ENCODE assay signal across 11 cellular contexts in the genomic region with DNA sequence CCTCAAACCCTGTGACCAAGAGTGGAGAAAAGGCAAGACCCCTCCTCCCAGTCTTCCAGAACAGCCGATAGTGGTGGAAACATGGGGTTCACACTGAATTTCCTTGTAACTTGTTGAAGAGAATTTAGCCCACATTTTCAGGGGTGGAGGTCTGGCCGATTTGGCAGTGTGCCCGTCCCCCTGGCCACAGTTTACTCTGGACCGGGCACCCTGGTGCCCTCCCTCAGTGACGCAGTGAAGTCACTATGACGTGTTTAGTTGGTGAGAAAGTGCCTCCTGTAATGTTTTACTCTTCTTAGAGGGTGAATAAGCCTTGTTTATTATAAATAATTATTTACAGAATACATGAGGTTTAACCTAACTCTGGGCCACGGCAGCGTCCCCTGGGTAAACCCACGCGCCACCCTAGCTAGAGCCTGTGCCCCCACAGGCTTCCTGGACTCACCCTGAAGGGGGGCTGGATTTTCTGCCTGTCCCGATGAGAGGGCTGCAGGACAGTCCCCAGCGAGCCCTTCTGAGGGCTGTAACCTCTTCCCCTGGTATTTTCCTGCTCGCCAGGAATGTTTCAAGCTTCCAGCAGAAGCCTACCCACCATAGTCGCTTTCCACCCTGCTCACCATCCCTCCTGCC.
DNase-seq lines count a peak whose midpoint lies in the region; ATAC-seq and TF ChIP-seq lines count a peak whose summit lies in the region.
"Had no signal": no experiment of that assay in that cellular context is flagged by ENCODE, and none has a peak within 500 bp of the region (broad histone marks: within the 10 kb centered on the region; RNA-seq: fewer than 3 reads in every experiment).

No MANE protein-coding gene starts in this region.

- H3K36me3 Mint-ChIP-seq in activated CD4-positive, alpha-beta T cell treated with anti-CD3 and anti-CD28 coated beads, Interleukin-2, amount 10 ng/mL, durations not matched to agents 24 days and 14 days (ENCODE audit: low read depth): peaks cover 60% of the 10 kb centered on the region
- H3K36me3 Mint-ChIP-seq in WTC11: no peaks in the 10 kb centered on the region
- peaks cover 7% of the 10 kb centered on the region in 3 donors for H3K36me3 Mint-ChIP-seq in immature natural killer cell
- H3K36me3 Mint-ChIP-seq in stimulated activated naive B cell treated with anti-CD40 and anti-IgM and Interleukin-4, amounts not matched to agents 10 μg/mL and 1 μg/mL and 100 μg/mL, for 72 hours: peaks cover 52 to 62% of the 10 kb centered on the region in 2 donors

- POLR2A ChIA-PET in WTC11 (lab: Charles Lee): no interaction called here

- intact Hi-C loops in activated CD4-positive, alpha-beta T cell treated with anti-CD3 and anti-CD28 coated beads, Interleukin-2, amount 10 ng/mL, durations not matched to agents 24 days and 14 days (cut with micrococcal nuclease): no loop called here

- peaks cover 63% of the 10 kb centered on the region for H3K4me1 Mint-ChIP-seq in activated CD4-positive, alpha-beta T cell treated with anti-CD3 and anti-CD28 coated beads, Interleukin-2, amount 10 ng/mL, durations not matched to agents 24 days and 14 days
- H3K4me1 Mint-ChIP-seq in WTC11: peaks cover 74% of the 10 kb centered on the region
- peaks cover 94 to 98% of the 10 kb centered on the region in 2 donors for H3K4me1 Mint-ChIP-seq in immature natural killer cell
- peaks cover 68 to 99% of the 10 kb centered on the region in 2 donors for H3K4me1 Mint-ChIP-seq in stimulated activated naive B cell treated with anti-CD40 and anti-IgM and Interleukin-4, amounts not matched to agents 10 μg/mL and 1 μg/mL and 100 μg/mL, for 72 hours

- H3K27ac Mint-ChIP-seq in activated CD4-positive, alpha-beta T cell treated with anti-CD3 and anti-CD28 coated beads, Interleukin-2, amount 10 ng/mL, durations not matched to agents 24 days and 14 days: peak overlapping the region; percentile 96
- H3K27ac Mint-ChIP-seq in WTC11 (peak overlapping the region; percentile 91), immature natural killer cell (peak overlapping the region; percentile 91 to 98 (median 97))
- peak overlapping the region; percentile 99 for H3K27ac Mint-ChIP-seq in stimulated activated naive B cell treated with anti-CD40 and anti-IgM and Interleukin-4, amounts not matched to agents 10 μg/mL and 1 μg/mL and 100 μg/mL, for 72 hours

- no peak for ATAC-seq in WTC11
- ATAC-seq in stimulated activated naive B cell treated with anti-CD40 and anti-IgM and Interleukin-4, amounts not matched to agents 10 μg/mL and 1 μg/mL and 100 μg/mL, for 72 hours (replicated peaks): no peak
- no peak for ATAC-seq in HG03565 (IDR thresholded peaks at IDR 0.05; ENCODE audit: unreplicated experiment)
- no peak for ATAC-seq in esophagus mucosa

- H3K4me3 Mint-ChIP-seq in activated CD4-positive, alpha-beta T cell treated with anti-CD3 and anti-CD28 coated beads, Interleukin-2, amount 10 ng/mL, durations not matched to agents 24 days and 14 days: peak overlapping the region; percentile 97
- no peak overlapping the region for H3K4me3 Mint-ChIP-seq in WTC11
- peak overlapping the region; percentile 68 to 92 (median 86) for H3K4me3 Mint-ChIP-seq in immature natural killer cell
- H3K4me3 Mint-ChIP-seq in stimulated activated naive B cell treated with anti-CD40 and anti-IgM and Interleukin-4, amounts not matched to agents 10 μg/mL and 1 μg/mL and 100 μg/mL, for 72 hours: peak overlapping the region; percentile 73 to 74

- DNase-seq in activated CD4-positive, alpha-beta T cell treated with anti-CD3 and anti-CD28 coated beads, Interleukin-2, amount 10 ng/mL, durations not matched to agents 24 days and 14 days: peak; percentile 72
- no peak for DNase-seq in activated CD4-positive, alpha-beta T cell treated with anti-CD3 and anti-CD28 coated beads, Interleukin-2, amount 50 U/mL, for 1 hour
- DNase-seq in WTC11 (ENCODE audit: low spot score) (no peak), immature natural killer cell (no peak), NCI-H2029 (lab: John Stamatoyannopoulos, UW) (no peak)
- no peak for DNase-seq in stimulated activated naive B cell treated with anti-CD40 and anti-IgM and Interleukin-4, amounts not matched to agents 10 μg/mL and 1 μg/mL and 100 μg/mL, for 72 hours
- DNase-seq: DMS79 treated with DMSO at 0.1 percent for 48 hours, glutamatergic neuron, NCI-H524 had no signal

- no peak for TF ChIP-seq CTCF in WTC11 (IDR thresholded peaks at IDR 0.05)

- H3K27me3 Mint-ChIP-seq in activated CD4-positive, alpha-beta T cell treated with anti-CD3 and anti-CD28 coated beads, Interleukin-2, amount 10 ng/mL, durations not matched to agents 24 days and 14 days: no peaks in the 10 kb centered on the region
- no peaks in the 10 kb centered on the region for H3K27me3 Mint-ChIP-seq in WTC11 (ENCODE audit: low read depth)
- H3K27me3 Mint-ChIP-seq in immature natural killer cell (ENCODE audit: low read depth in 3 of 3): peaks cover 4 to 15% (median 6%) of the 10 kb centered on the region in 3 donors
- H3K27me3 Mint-ChIP-seq in stimulated activated naive B cell treated with anti-CD40 and anti-IgM and Interleukin-4, amounts not matched to agents 10 μg/mL and 1 μg/mL and 100 μg/mL, for 72 hours: no peaks in the 10 kb centered on the region

- CTCF ChIA-PET in WTC11 (lab: Charles Lee): interaction anchor here (1.2 to 1.8 kb wide), 2 partner anchors 8 to 28 kb away, joined by 3 to 6 read pairs; no protein-coding TSS in a partner anchor

- no peaks in the 10 kb centered on the region for H3K9me3 Mint-ChIP-seq in activated CD4-positive, alpha-beta T cell treated with anti-CD3 and anti-CD28 coated beads, Interleukin-2, amount 10 ng/mL, durations not matched to agents 24 days and 14 days
- H3K9me3 Mint-ChIP-seq in WTC11: no peaks in the 10 kb centered on the region
- peaks cover 0 to 3% (median 0%) of the 10 kb centered on the region in 6 donors for H3K9me3 Mint-ChIP-seq in immature natural killer cell
- peaks cover 0 to 4% of the 10 kb centered on the region in 2 donors for H3K9me3 Mint-ChIP-seq in stimulated activated naive B cell treated with anti-CD40 and anti-IgM and Interleukin-4, amounts not matched to agents 10 μg/mL and 1 μg/mL and 100 μg/mL, for 72 hours

TF ChIP-seq in WTC11, 78 proteins besides CTCF, POLR2A, EP300 and RAD21:
- TF ChIP-seq TP53 (CRISPR knock-in tag; IDR thresholded peaks at IDR 0.05) (no peak), TCF7 (CRISPR knock-in tag; IDR thresholded peaks at IDR 0.05; ENCODE audit: low read depth) (no peak)
